ENCODE assay signal across 19 cellular contexts in genomic region chr14:104301731-104302460, GRCh38.
DNase-seq lines count a peak whose midpoint lies in the region; ATAC-seq and TF ChIP-seq lines count a peak whose summit lies in the region.
"Had no signal": no experiment of that assay in that cellular context is flagged by ENCODE, and none has a peak within 500 bp of the region (broad histone marks: within the 10 kb centered on the region; RNA-seq: fewer than 3 reads in every experiment).

No MANE protein-coding gene starts in this region.

- intact Hi-C loops in CD14-positive monocyte (cut with micrococcal nuclease): no loop called here
- intact Hi-C loops in left ventricle myocardium superior (cut with micrococcal nuclease): no loop called here

- H3K4me1 Mint-ChIP-seq in CD14-positive monocyte: no peaks in the 10 kb centered on the region

- H3K9me3 Mint-ChIP-seq in CD14-positive monocyte: peaks cover 0 to 26% (median 12%) of the 10 kb centered on the region in 7 donors
- H3K9me3 Mint-ChIP-seq: CD8-positive, alpha-beta T cell had no signal

- H3K23ac ChIP-seq in neuronal stem cell (ENCODE audit: low read depth, low read length, poor library complexity): peak overlapping the region; percentile 18

- H3K18ac ChIP-seq in neuronal stem cell (ENCODE audit: low read length): peak overlapping the region; percentile 67

- peaks cover 0 to 6% of the 10 kb centered on the region in 2 donors for H3K4me1 ChIP-seq in neuronal stem cell (ENCODE audit: control insufficient read depth in 2 of 2, insufficient read depth in 1 of 2, low read depth in 1 of 2, low read length in 2 of 2)

- no peak for ATAC-seq in left ventricle myocardium superior
- ATAC-seq: CD8-positive, alpha-beta T cell; PC-3 had no signal

- in situ Hi-C loops in brain microvascular endothelial cell (cut with HindIII; ENCODE audit: low pct_ligation_motif_present, low sequenced_read_pairs): no loop called here

- no peak overlapping the region for H2BK120ac ChIP-seq in neuronal stem cell (ENCODE audit: low read depth, low read length)

- H3K9ac ChIP-seq in neuronal stem cell (ENCODE audit: low read depth, low read length, poor library complexity): peak overlapping the region; percentile 44
- H3K9ac ChIP-seq: GM23248 had no signal

- TF ChIP-seq CTCF in CD14-positive monocyte (IDR thresholded peaks at IDR 0.05) (no peak), WERI-Rb-1 (IDR thresholded peaks at IDR 0.05; ENCODE audit: low read depth, low read length) (no peak), brain microvascular endothelial cell (IDR thresholded peaks at IDR 0.05; ENCODE audit: low read depth, low read length, missing control alignments) (no peak)

- H3K27ac Mint-ChIP-seq in CD14-positive monocyte: no peak overlapping the region

- peak overlapping the region; percentile 95 for H4K91ac ChIP-seq in neuronal stem cell (ENCODE audit: low read depth, low read length, poor library complexity)

- no peak overlapping the region for H2BK15ac ChIP-seq in neuronal stem cell (ENCODE audit: low read length)

- no CpG with 5 or more reads among the region's 29 CpGs for WGBS in neuronal stem cell (ENCODE audit: extremely low coverage in 2 of 2, insufficient read length in 2 of 2, insufficient replicate concordance in 1 of 2), 2 donors

- no peak overlapping the region for H2AFZ ChIP-seq in neuronal stem cell (ENCODE audit: low read length)
- H2AFZ ChIP-seq: GM23248 had no signal

- H2BK5ac ChIP-seq in neuronal stem cell (ENCODE audit: low read length): no peak overlapping the region

- no peak overlapping the region for H3K4me3 ChIP-seq in WERI-Rb-1 (ENCODE audit: low read depth, low read length)
- no peak overlapping the region for H3K4me3 ChIP-seq in neuronal stem cell (ENCODE audit: low read length in 2 of 2)
- H3K4me3 ChIP-seq in brain microvascular endothelial cell (ENCODE audit: low read depth, low read length): no peak overlapping the region
- H3K4me3 ChIP-seq: GM23248 had no signal

- H3K36me3 ChIP-seq in WERI-Rb-1 (no peaks in the 10 kb centered on the region), neuronal stem cell (replicated peaks in 1 of 2; ENCODE audit: control insufficient read depth in 2 of 2, insufficient read depth in 2 of 2, low read length in 2 of 2) (no peaks in the 10 kb centered on the region), brain microvascular endothelial cell (replicated peaks) (no peaks in the 10 kb centered on the region)

- no peaks in the 10 kb centered on the region for H3K27me3 Mint-ChIP-seq in CD14-positive monocyte (ENCODE audit: low read depth in 3 of 3)

- H3K79me1 ChIP-seq in neuronal stem cell (ENCODE audit: low read depth, low read length): no peaks in the 10 kb centered on the region

- H3K4ac ChIP-seq in neuronal stem cell (ENCODE audit: low read length): no peak overlapping the region

- no peak overlapping the region for H3K4me3 Mint-ChIP-seq in CD14-positive monocyte
- H3K4me3 Mint-ChIP-seq: CD8-positive, alpha-beta T cell had no signal

- H3K27ac ChIP-seq in WERI-Rb-1 (no peak overlapping the region), neuronal stem cell (replicated peaks; ENCODE audit: low read length) (no peak overlapping the region), brain microvascular endothelial cell (no peak overlapping the region)
- H3K27ac ChIP-seq: GM23248, RWPE1 had no signal

- H3K14ac ChIP-seq in neuronal stem cell (ENCODE audit: low read length): peak overlapping the region; percentile 6

- H3K27me3 ChIP-seq in WERI-Rb-1 (ENCODE audit: insufficient read depth, low read depth, severe bottlenecking) (no peaks in the 10 kb centered on the region), neuronal stem cell (ENCODE audit: control insufficient read depth in 3 of 3, insufficient read depth in 3 of 3, low read depth in 1 of 3, low read length in 3 of 3) (peaks cover 0 to 9% (median 0%) of the 10 kb centered on the region in 3 experiments), brain microvascular endothelial cell (replicated peaks) (no peaks in the 10 kb centered on the region)

- no peaks in the 10 kb centered on the region for H3K36me3 Mint-ChIP-seq in CD14-positive monocyte
- H3K36me3 Mint-ChIP-seq: CD8-positive, alpha-beta T cell had no signal

- no peak overlapping the region for H3K4me2 ChIP-seq in neuronal stem cell (ENCODE audit: insufficient read depth, low read length, poor library complexity, severe bottlenecking)

- H2AK5ac ChIP-seq in neuronal stem cell (ENCODE audit: low read depth, low read length): peak overlapping the region; percentile 53

- H4K8ac ChIP-seq in neuronal stem cell (ENCODE audit: low read depth, low read length): no peak overlapping the region

- DNase-seq in CD14-positive monocyte (ENCODE audit: low spot score) (peak; percentile 37), WERI-Rb-1 (peak; percentile 39), left ventricle myocardium superior (peak; percentile 22), neuronal stem cell (ENCODE audit: low spot score) (no peak), NCI-H1092 treated with DMSO at 0.1 percent for 48 hours (lab: John Stamatoyannopoulos, UW) (no peak), brain microvascular endothelial cell (no peak), amniotic stem cell (lab: John Stamatoyannopoulos, UW) (no peak)
- DNase-seq: ACHN; AML-193; CD8-positive, alpha-beta T cell; DMS79 treated with DMSO at 0.1 percent for 48 hours; GM23248; KBM-7; NCI-H1436; NCI-H2029 treated with DMSO at 0.1 percent for 48 hours; NCI-H2171 treated with DMSO at 0.1 percent for 48 hours; NCI-H774; PC-3 had no signal

- H2BK12ac ChIP-seq in neuronal stem cell (ENCODE audit: low read length): no peak overlapping the region

- H3K9me3 ChIP-seq in WERI-Rb-1 (ENCODE audit: severe bottlenecking): no peaks in the 10 kb centered on the region
- no peaks in the 10 kb centered on the region for H3K9me3 ChIP-seq in neuronal stem cell (replicated peaks in 1 of 2; ENCODE audit: control insufficient read depth in 2 of 2, insufficient read depth in 1 of 2, low read depth in 1 of 2, low read length in 2 of 2)

Comparison
In these comparisons a context has a peak if more than half of its experiments do, and no peak if none do; other contexts are left out.
1. DNase-seq: peak in CD14-positive monocyte (single experiment), WERI-Rb-1 (single experiment) and left ventricle myocardium superior (single experiment); none in neuronal stem cell (single experiment), NCI-H1092 treated with DMSO at 0.1 percent for 48 hours (single experiment), brain microvascular endothelial cell (single experiment) and amniotic stem cell (single experiment).